In genomic region chr2:165293439-165294420, GRCh38 we compare ENCODE assay signal across 8 cellular contexts. TPM values are rescaled to one million over a fixed set of nuclear protein-coding genes. Genes with fewer than 3 reads are reported as not detected.
A peak's percentile ranks its signal among the peaks of the same experiment; 100 is the strongest.
DNase-seq lines count a peak whose midpoint lies in the region; ATAC-seq and TF ChIP-seq lines count a peak whose summit lies in the region.

No MANE protein-coding gene starts in this region.

- peak; percentile 100 for ATAC-seq in GM18867 (IDR thresholded peaks at IDR 0.05; ENCODE audit: unreplicated experiment)
- peak; percentile 100 for ATAC-seq in HG03045 (IDR thresholded peaks at IDR 0.05; ENCODE audit: unreplicated experiment)

- H3K36me3 Mint-ChIP-seq in type B pancreatic cell, result no peaks in the 10 kb centered on the region

- peak; percentile 87 for TF ChIP-seq CTCF in type B pancreatic cell (conservative IDR thresholded peaks at IDR 0.05)

- DNase-seq in COLO668 (lab: John Stamatoyannopoulos, UW; ENCODE audit: unreplicated experiment) (peak; percentile 59), NCI-H1694 (lab: John Stamatoyannopoulos, UW) (peak; percentile 97), SW480 (ENCODE audit: low spot score) (peak; percentile 88), medulla oblongata (ENCODE audit: extremely low spot score) (peak; percentile 92), type B pancreatic cell (ENCODE audit: extremely low spot score, unreplicated experiment) (no peak)

- no peaks in the 10 kb centered on the region for H3K36me3 ChIP-seq in endocrine pancreas (ENCODE audit: control insufficient read depth, insufficient read depth, low read length)

- no peaks in the 10 kb centered on the region for H3K4me1 Mint-ChIP-seq in type B pancreatic cell (ENCODE audit: unreplicated experiment)

- no peaks in the 10 kb centered on the region for H3K9me3 ChIP-seq in endocrine pancreas (ENCODE audit: control insufficient read depth, low read length)

- H3K27me3 ChIP-seq in endocrine pancreas (ENCODE audit: control insufficient read depth, insufficient read depth, low read length), result no peaks in the 10 kb centered on the region

- no peaks in the 10 kb centered on the region for H3K9me3 Mint-ChIP-seq in type B pancreatic cell

- H3K27me3 Mint-ChIP-seq in type B pancreatic cell, result no peaks in the 10 kb centered on the region

- no peak overlapping the region for H3K27ac Mint-ChIP-seq in type B pancreatic cell

- peaks cover 9% of the 10 kb centered on the region for H3K4me1 ChIP-seq in endocrine pancreas (ENCODE audit: control insufficient read depth, insufficient read depth, low read length)

- peak overlapping the region; percentile 36 for H3K4me3 ChIP-seq in endocrine pancreas (ENCODE audit: control insufficient read depth, insufficient read depth, low read length)

- peak overlapping the region; percentile 81 for H3K4me3 Mint-ChIP-seq in type B pancreatic cell

- no peak overlapping the region for H3K9ac ChIP-seq in endocrine pancreas (ENCODE audit: control insufficient read depth, insufficient read depth, low read length)

RNA-seq across cellular contexts. Expression of gene SCN2A, which starts 54.5 kb away (rescaled TPM):
- total RNA-seq in type B pancreatic cell (ENCODE audit: low replicate concordance), result 0.92 and 1.1 TPM in 2 replicates
